Comparison of ENCODE assay signal across 13 cellular contexts in the genomic region with DNA sequence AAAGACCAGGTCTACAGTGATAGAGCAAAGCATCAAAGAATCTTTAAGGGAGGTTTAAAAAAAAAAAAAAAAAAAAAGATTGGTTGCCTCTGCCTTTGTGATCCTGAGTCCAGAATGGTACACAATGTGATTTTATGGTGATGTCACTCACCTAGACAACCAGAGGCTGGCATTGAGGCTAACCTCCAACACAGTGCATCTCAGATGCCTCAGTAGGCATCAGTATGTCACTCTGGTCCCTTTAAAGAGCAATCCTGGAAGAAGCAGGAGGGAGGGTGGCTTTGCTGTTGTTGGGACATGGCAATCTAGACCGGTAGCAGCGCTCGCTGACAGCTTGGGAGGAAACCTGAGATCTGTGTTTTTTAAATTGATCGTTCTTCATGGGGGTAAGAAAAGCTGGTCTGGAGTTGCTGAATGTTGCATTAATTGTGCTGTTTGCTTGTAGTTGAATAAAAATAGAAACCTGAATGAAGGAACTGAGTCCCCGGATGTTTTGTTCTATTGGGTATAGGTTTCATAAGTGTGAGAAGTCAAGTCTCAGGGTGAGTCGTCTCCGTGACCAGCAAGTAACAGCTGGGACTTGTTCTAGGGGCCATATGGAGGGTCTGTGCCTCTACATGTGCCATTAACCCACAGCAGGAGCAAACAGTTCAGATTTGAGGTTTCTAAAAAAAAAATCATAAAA. TPM values are rescaled to one million over a fixed set of nuclear protein-coding genes. Genes with fewer than 3 reads are reported as not detected.
DNase-seq lines count a peak whose midpoint lies in the region; ATAC-seq and TF ChIP-seq lines count a peak whose summit lies in the region.
"Had no signal": no experiment of that assay in that cellular context is flagged by ENCODE, and none has a peak within 500 bp of the region (broad histone marks: within the 10 kb centered on the region; RNA-seq: fewer than 3 reads in every experiment).

No MANE protein-coding gene starts in this region.

- peak in 1 of 2 donors; percentile 37 for ATAC-seq in activated T-cell treated with anti-CD3 and anti-CD28 coated beads, Interleukin-2, amount 50 U/mL, for 72 hours (replicated peaks in 1 of 2)
- ATAC-seq in GM21723 (IDR thresholded peaks at IDR 0.05; ENCODE audit: unreplicated experiment), result peak; percentile 74

- TF ChIP-seq CTCF in PC-9 (conservative IDR thresholded peaks at IDR 0.05) (no peak), progenitor cell of endocrine pancreas (IDR thresholded peaks at IDR 0.05; ENCODE audit: unreplicated experiment) (no peak)

- H3K4ac ChIP-seq in mesenchymal stem cell (ENCODE audit: low read depth in 1 of 2, low read length in 2 of 2), result no peak overlapping the region

- no peak overlapping the region for H4K8ac ChIP-seq in mesenchymal stem cell (ENCODE audit: low read length)

- no peaks in the 10 kb centered on the region for H3F3A ChIP-seq in PC-9 (ENCODE audit: insufficient read depth, low read depth)

- intact Hi-C loops in PC-9 (cut with micrococcal nuclease; ENCODE audit: unreplicated experiment), result no loop called here

- no peak for DNase-seq in activated T-cell treated with anti-CD3 and anti-CD28 coated beads, Interleukin-2, amount 50 U/mL, for 72 hours
- no peak for DNase-seq in activated T-cell treated with anti-CD3 and anti-CD28 coated beads, Interleukin-2, amount 50 U/mL, for 1 hour
- DNase-seq in PC-9 (no peak), progenitor cell of endocrine pancreas (ENCODE audit: low spot score, unreplicated experiment) (no peak), NOMO-1 treated with dmso at 0.1 percent for 144 hours (lab: John Stamatoyannopoulos, UW; ENCODE audit: unreplicated experiment) (no peak), mesenchymal stem cell (no peak)
- no peak for DNase-seq in activated CD4-positive, CD25-positive, alpha-beta regulatory T cell treated with anti-CD3 and anti-CD28 coated beads, Interleukin-2, amount 50 U/mL, for 72 hours
- DNase-seq: activated CD4-positive, alpha-beta T cell treated with anti-CD3 and anti-CD28 coated beads, Interleukin-2, amount 50 U/mL, for 4 hours; NCI-H345; SK-N-SH had no signal

- H4K20me1 ChIP-seq in PC-9 (ENCODE audit: insufficient read depth), result peaks cover 8% of the 10 kb centered on the region; the same call in 1 of the 2 replicates

- H3K79me1 ChIP-seq in mesenchymal stem cell (replicated peaks; ENCODE audit: low read length, poor library complexity, severe bottlenecking), result peaks cover 20% of the 10 kb centered on the region

- H3K9ac ChIP-seq in mesenchymal stem cell (ENCODE audit: low read length), result no peak overlapping the region
- H3K9ac ChIP-seq: SK-N-SH had no signal

- no peaks in the 10 kb centered on the region for H3K9me2 ChIP-seq in PC-9 (ENCODE audit: insufficient read depth)
- H3K9me2 ChIP-seq: SK-N-SH had no signal

- H3K4me3 ChIP-seq in PC-9 (no peak overlapping the region), mesenchymal stem cell (ENCODE audit: insufficient read depth in 1 of 2, low read depth in 1 of 2, low read length in 2 of 2) (no peak overlapping the region)
- H3K4me3 ChIP-seq: skin epidermis had no signal

- BruUV-seq in PC-9 (replicated peaks; lab: Mats Ljungman, UMichigan), result TSS peak; percentile 64

- no peak overlapping the region for H2AFZ ChIP-seq in PC-9
- no peak overlapping the region for H2AFZ ChIP-seq in mesenchymal stem cell (ENCODE audit: low read depth, low read length)

- H3K27me3 Mint-ChIP-seq in activated T-cell treated with anti-CD3 and anti-CD28 coated beads, Interleukin-2, amount 50 U/mL, for 72 hours (ENCODE audit: low read depth), result no peaks in the 10 kb centered on the region
- H3K27me3 Mint-ChIP-seq in progenitor cell of endocrine pancreas, result no peaks in the 10 kb centered on the region

- H3K23ac ChIP-seq in mesenchymal stem cell (ENCODE audit: low read length in 2 of 2), result peak overlapping the region in 1 of 2 experiments; percentile 42

- H4K91ac ChIP-seq in mesenchymal stem cell (ENCODE audit: low read length), result no peak overlapping the region

- no peak overlapping the region for H2BK5ac ChIP-seq in mesenchymal stem cell (ENCODE audit: low read depth, low read length, poor library complexity, severe bottlenecking)

- no peaks in the 10 kb centered on the region for H3K4me1 ChIP-seq in PC-9 (replicated peaks; ENCODE audit: insufficient read depth)
- no peaks in the 10 kb centered on the region for H3K4me1 ChIP-seq in mesenchymal stem cell (ENCODE audit: control insufficient read depth, insufficient read depth, low read depth, low read length)

- H3K4me2 ChIP-seq in PC-9 (no peak overlapping the region), mesenchymal stem cell (ENCODE audit: low read length, poor library complexity, severe bottlenecking) (no peak overlapping the region)
- H3K4me2 ChIP-seq: SK-N-SH had no signal

- H3K18ac ChIP-seq in mesenchymal stem cell (ENCODE audit: low read depth in 1 of 2, low read length in 2 of 2), result no peak overlapping the region

- H2BK120ac ChIP-seq in mesenchymal stem cell (ENCODE audit: low read depth, low read length), result no peak overlapping the region

- no peak overlapping the region for H3K4me3 Mint-ChIP-seq in activated T-cell treated with anti-CD3 and anti-CD28 coated beads, Interleukin-2, amount 50 U/mL, for 72 hours
- no peak overlapping the region for H3K4me3 Mint-ChIP-seq in progenitor cell of endocrine pancreas (ENCODE audit: low read depth)

- no peaks in the 10 kb centered on the region for H3K27me3 ChIP-seq in PC-9 (ENCODE audit: insufficient read depth, low read depth)
- H3K27me3 ChIP-seq in mesenchymal stem cell (ENCODE audit: control insufficient read depth in 1 of 2, insufficient read depth in 1 of 2, low read length in 2 of 2), result no peaks in the 10 kb centered on the region

- CTCF ChIA-PET in PC-9 (lab: Charles Lee), result no interaction called here

- H3K9me3 ChIP-seq in PC-9 (ENCODE audit: insufficient read depth, low read depth) (no peaks in the 10 kb centered on the region), mesenchymal stem cell (ENCODE audit: control insufficient read depth, low read length) (no peaks in the 10 kb centered on the region)
- H3K9me3 ChIP-seq: SK-N-SH had no signal

- H3K79me2 ChIP-seq in PC-9 (ENCODE audit: low read depth), result no peaks in the 10 kb centered on the region

- no peak overlapping the region for H2AK5ac ChIP-seq in mesenchymal stem cell (ENCODE audit: low read length, severe bottlenecking)

- H3K9me3 Mint-ChIP-seq in activated T-cell treated with anti-CD3 and anti-CD28 coated beads, Interleukin-2, amount 50 U/mL, for 72 hours, result no peaks in the 10 kb centered on the region
- H3K9me3 Mint-ChIP-seq in progenitor cell of endocrine pancreas (ENCODE audit: low read depth), result no peaks in the 10 kb centered on the region

- H3K4me1 Mint-ChIP-seq in activated T-cell treated with anti-CD3 and anti-CD28 coated beads, Interleukin-2, amount 50 U/mL, for 72 hours (ENCODE audit: low read depth), result peaks cover 17% of the 10 kb centered on the region
- H3K4me1 Mint-ChIP-seq in progenitor cell of endocrine pancreas (ENCODE audit: low read depth), result no peaks in the 10 kb centered on the region

- no peak overlapping the region for H3K14ac ChIP-seq in mesenchymal stem cell (ENCODE audit: low read length in 2 of 2)

- H2BK15ac ChIP-seq in mesenchymal stem cell (ENCODE audit: low read depth, poor library complexity, severe bottlenecking), result no peak overlapping the region

- peak overlapping the region; percentile 66 for H3K27ac Mint-ChIP-seq in activated T-cell treated with anti-CD3 and anti-CD28 coated beads, Interleukin-2, amount 50 U/mL, for 72 hours
- H3K27ac Mint-ChIP-seq in progenitor cell of endocrine pancreas, result peak overlapping the region; percentile 46

- no peak overlapping the region for H2BK12ac ChIP-seq in mesenchymal stem cell (ENCODE audit: low read length in 2 of 2)

- POLR2A ChIA-PET in PC-9 (lab: Charles Lee; ENCODE audit: unreplicated experiment), result no interaction called here

- H3K36me3 ChIP-seq in PC-9 (ENCODE audit: low read depth), result peaks cover 13% of the 10 kb centered on the region; the same call in 1 of the 2 replicates
- peaks cover 54 to 89% of the 10 kb centered on the region in 2 experiments for H3K36me3 ChIP-seq in mesenchymal stem cell (ENCODE audit: control insufficient read depth in 1 of 2, insufficient read depth in 2 of 2, low read depth in 1 of 2, low read length in 2 of 2)

- WGBS in mesenchymal stem cell, result 95% methylated on average over 7 of the region's 7 CpGs

- peaks cover 4 to 26% of the 10 kb centered on the region in 2 donors for H3K36me3 Mint-ChIP-seq in activated T-cell treated with anti-CD3 and anti-CD28 coated beads, Interleukin-2, amount 50 U/mL, for 72 hours (ENCODE audit: insufficient read depth in 2 of 2)
- peaks cover 38% of the 10 kb centered on the region for H3K36me3 Mint-ChIP-seq in progenitor cell of endocrine pancreas (ENCODE audit: insufficient read depth)

- H3K27ac ChIP-seq in PC-9 (no peak overlapping the region), mesenchymal stem cell (ENCODE audit: low read length, poor library complexity, severe bottlenecking) (no peak overlapping the region)
- H3K27ac ChIP-seq: epithelial cell of prostate, skin epidermis had no signal

RNA-seq across cellular contexts. Expression of a gene that starts 9.3 kb away (rescaled TPM):
- 10 to 100 TPM; 93.4 to 99.5 TPM for total RNA-seq in activated T-cell treated with anti-CD3 and anti-CD28 coated beads, Interleukin-2, amount 50 U/mL, for 72 hours
- total RNA-seq in PC-9 (2021) (188 and 189 TPM in 2 replicates), progenitor cell of endocrine pancreas (216 and 224 TPM in 2 replicates)
- 205 TPM for polyA plus RNA-seq in mesenchymal stem cell (2013, experiment 1 of 2)
- polyA plus RNA-seq in mesenchymal stem cell (2013, experiment 2 of 2), result 205 TPM

RNA-seq across cellular contexts. Expression of a gene that starts 41.4 kb away (rescaled TPM):
- total RNA-seq in activated T-cell treated with anti-CD3 and anti-CD28 coated beads, Interleukin-2, amount 50 U/mL, for 72 hours, result 1 to 10 TPM; 3.1 to 4.5 TPM
- 45.7 and 49.1 TPM in 2 replicates for total RNA-seq in PC-9 (2021)
- total RNA-seq in progenitor cell of endocrine pancreas, result 31.5 and 33.8 TPM in 2 replicates
- 7.0 TPM for polyA plus RNA-seq in mesenchymal stem cell (2013, experiment 1 of 2)
- polyA plus RNA-seq in mesenchymal stem cell (2013, experiment 2 of 2), result 6.9 TPM
